In genomic region chr3:108849075-108849474, GRCh38 we compare ENCODE assay signal across 27 cellular contexts. TPM values are rescaled to one million over a fixed set of nuclear protein-coding genes. Genes with fewer than 3 reads are reported as not detected.
"Had no signal": no experiment of that assay in that cellular context is flagged by ENCODE, and none has a peak within 500 bp of the region (broad histone marks: within the 10 kb centered on the region; RNA-seq: fewer than 3 reads in every experiment).

No MANE protein-coding gene starts in this region.

- H3K36me3 Mint-ChIP-seq: naive B cell; neural progenitor cell; stimulated activated naive B cell treated with anti-CD40 and anti-IgM and Interleukin-4, amounts not matched to agents 10 μg/mL and 1 μg/mL and 100 μg/mL, for 72 hours; WTC11 had no signal

- ATAC-seq: left lobe of liver; sciatic nerve; stimulated activated naive B cell treated with anti-CD40 and anti-IgM and Interleukin-4, amounts not matched to agents 10 μg/mL and 1 μg/mL and 100 μg/mL, for 72 hours; WTC11 had no signal

- H3K27ac Mint-ChIP-seq: immature natural killer cell; naive B cell; neural progenitor cell; stimulated activated naive B cell treated with anti-CD40 and anti-IgM and Interleukin-4, amounts not matched to agents 10 μg/mL and 1 μg/mL and 100 μg/mL, for 72 hours; WTC11 had no signal

- DNase-seq: central memory CD4-positive, alpha-beta T cell; effector memory CD4-positive, alpha-beta T cell; glutamatergic neuron; immature natural killer cell; naive B cell; posterior cingulate gyrus; small intestine; stimulated activated naive B cell treated with anti-CD40 and anti-IgM and Interleukin-4, amounts not matched to agents 10 μg/mL and 1 μg/mL and 100 μg/mL, for 72 hours; SW 1271; T1000; transverse colon had no signal

- H3K36me3 ChIP-seq: esophagus muscularis mucosa, neural progenitor cell, transverse colon had no signal

- H3K27ac ChIP-seq: esophagus muscularis mucosa, hepatocyte, neural progenitor cell, SK-N-MC, transverse colon had no signal

- H3K4me3 Mint-ChIP-seq: immature natural killer cell; naive B cell; neural progenitor cell; stimulated activated naive B cell treated with anti-CD40 and anti-IgM and Interleukin-4, amounts not matched to agents 10 μg/mL and 1 μg/mL and 100 μg/mL, for 72 hours; WTC11 had no signal

- H3K9me3 Mint-ChIP-seq: immature natural killer cell; naive B cell; neural progenitor cell; stimulated activated naive B cell treated with anti-CD40 and anti-IgM and Interleukin-4, amounts not matched to agents 10 μg/mL and 1 μg/mL and 100 μg/mL, for 72 hours; WTC11 had no signal

- H3K4me1 Mint-ChIP-seq: immature natural killer cell; naive B cell; neural progenitor cell; stimulated activated naive B cell treated with anti-CD40 and anti-IgM and Interleukin-4, amounts not matched to agents 10 μg/mL and 1 μg/mL and 100 μg/mL, for 72 hours; WTC11 had no signal

- H3K9me3 ChIP-seq: esophagus muscularis mucosa, transverse colon had no signal

- H3K27me3 ChIP-seq: esophagus muscularis mucosa, hepatocyte, neural progenitor cell, transverse colon had no signal

- H3K4me3 ChIP-seq: esophagus muscularis mucosa, hepatocyte, lung, neural progenitor cell, SK-N-MC, transverse colon had no signal

- H3K27me3 Mint-ChIP-seq: stimulated activated naive B cell treated with anti-CD40 and anti-IgM and Interleukin-4, amounts not matched to agents 10 μg/mL and 1 μg/mL and 100 μg/mL, for 72 hours had no signal

- H3K4me1 ChIP-seq: esophagus muscularis mucosa, neural progenitor cell, transverse colon had no signal

RNA-seq across cellular contexts. Expression of gene TRAT1, which starts 26.5 kb away (rescaled TPM):
- total RNA-seq: astrocyte, dermis microvascular lymphatic vessel endothelial cell, endothelial cell of umbilical vein, frontal cortex, hepatocyte, kidney epithelial cell, mesenteric fat pad, renal cortical epithelial cell, temporal lobe had no signal
- polyA plus RNA-seq: endothelial cell of umbilical vein, hepatocyte had no signal
